8 cellular contexts compared by ENCODE assay signal in the genomic region with DNA sequence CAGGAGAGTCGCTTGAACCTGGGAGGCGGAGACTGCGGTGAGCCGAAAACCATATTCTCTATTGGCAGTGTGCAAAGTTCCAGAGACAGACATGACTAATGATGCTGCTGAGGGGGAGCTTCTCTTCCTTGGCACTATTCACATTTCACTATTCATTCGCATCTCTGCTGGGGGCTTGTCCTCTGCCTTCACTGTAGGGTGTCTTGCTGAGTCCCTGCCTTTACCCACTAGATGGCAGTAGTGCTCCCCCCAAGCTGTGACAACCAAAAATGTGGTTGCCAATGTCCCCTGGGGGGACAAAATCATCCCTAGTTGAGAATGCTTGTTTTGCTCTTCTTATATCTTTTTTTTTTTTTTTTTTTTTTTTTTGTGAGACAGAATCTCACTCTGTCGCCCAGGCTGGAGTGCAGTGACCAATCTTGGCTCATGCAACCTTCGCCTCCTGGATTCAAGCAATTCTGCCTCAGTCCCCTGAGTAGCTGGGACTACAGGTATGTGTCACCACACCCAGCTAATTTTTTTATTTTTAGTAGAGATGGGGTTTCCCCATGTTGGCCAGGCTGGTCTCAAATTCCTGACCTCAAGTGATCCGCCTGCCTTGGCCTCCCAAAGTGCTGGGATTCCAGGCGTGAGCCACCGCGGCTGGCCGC. TPM values are rescaled to one million over a fixed set of nuclear protein-coding genes. Genes with fewer than 3 reads are reported as not detected.
DNase-seq lines count a peak whose midpoint lies in the region; ATAC-seq and TF ChIP-seq lines count a peak whose summit lies in the region.
"Not testable (repeated sequence)": the region's sequence is repeated elsewhere in the genome, so short reads cannot be mapped to it uniquely, and the experiment has no call there.

No MANE protein-coding gene starts in this region.

- TF ChIP-seq EP300 in suprapubic skin (IDR thresholded peaks at IDR 0.05): not testable (repeated sequence)

- not testable (repeated sequence) for H3K27me3 ChIP-seq in suprapubic skin

- peak in 1 of 3 donors; percentile 8 for TF ChIP-seq CTCF in omental fat pad (IDR thresholded peaks at IDR 0.05)
- peak; percentile 80 to 87 for TF ChIP-seq CTCF in suprapubic skin (IDR thresholded peaks at IDR 0.05)

- H3K4me3 ChIP-seq in suprapubic skin: not testable (repeated sequence)

- peak; percentile 63 for ATAC-seq in HG02642 (IDR thresholded peaks at IDR 0.05; ENCODE audit: poor library complexity, unreplicated experiment)
- ATAC-seq in omental fat pad (ENCODE audit: low FRiP score): peak; percentile 78

- WGBS in suprapubic skin: 64% methylated on average over 12 of the region's 12 CpGs

- TF ChIP-seq POLR2A in suprapubic skin (IDR thresholded peaks at IDR 0.05): not testable (repeated sequence)

- not testable (repeated sequence) for H3K27ac ChIP-seq in suprapubic skin

- H3K4me1 ChIP-seq in suprapubic skin: not testable (repeated sequence)

- peak; percentile 80 for DNase-seq in ELF-1 (ENCODE audit: low read depth, low spot score)
- peak; percentile 24 to 30 for DNase-seq in NCI-H187 (lab: John Stamatoyannopoulos, UW)
- peak; percentile 68 to 77 for DNase-seq in SW 1271 (lab: John Stamatoyannopoulos, UW)
- peak; percentile 56 for DNase-seq in activated naive CD4-positive, alpha-beta T cell treated with anti-CD3 and anti-CD28 coated beads, Interleukin-2, amount 50 U/mL, for 16 hours
- peak; percentile 69 for DNase-seq in globus pallidus (ENCODE audit: low spot score)
- DNase-seq in omental fat pad (ENCODE audit: low spot score); suprapubic skin (ENCODE audit: low spot score in 2 of 2): not testable (repeated sequence)

- H3K36me3 ChIP-seq in suprapubic skin: peaks cover 40% of the 10 kb centered on the region

- not testable (repeated sequence) for H3K9me3 ChIP-seq in suprapubic skin

RNA-seq across cellular contexts. Expression of a gene that starts 57.5 kb away (rescaled TPM):
- total RNA-seq in omental fat pad: 10 to 100 TPM; 26.0 to 62.4 (median 29.4) TPM
- total RNA-seq in suprapubic skin: 100 to 1,000 TPM in 2 of 4 donors, 10 to 100 TPM in 2; 81.1 to 160 (median 104) TPM
